ENCODE assay signal across 8 cellular contexts in genomic region chr5:157740211-157740610, GRCh38. TPM values are rescaled to one million over a fixed set of nuclear protein-coding genes. Genes with fewer than 3 reads are reported as not detected.
A peak's percentile ranks its signal among the peaks of the same experiment; 100 is the strongest.
DNase-seq lines count a peak whose midpoint lies in the region; ATAC-seq, FAIRE-seq and TF ChIP-seq lines count a peak whose summit lies in the region.

No MANE protein-coding gene starts in this region.

- DNase-seq in AML-193 (lab: John Stamatoyannopoulos, UW) (peak; percentile 44 to 47), GM12891 (ENCODE audit: insufficient read length, low spot score) (peak; percentile 40), RWPE1 (ENCODE audit: low spot score) (peak; percentile 39), glutamatergic neuron (no peak), pons (ENCODE audit: low spot score) (no peak), cardiac septum (ENCODE audit: low spot score) (no peak)

- POLR2A ChIA-PET in RWPE1 (lab: Yijun Ruan, JAX; ENCODE audit: low non-redundant PET): no interaction called here

- CTCF ChIA-PET in RWPE1 (lab: Yijun Ruan, JAX): no interaction called here

- peak; percentile 44 for TF ChIP-seq CTCF in RWPE1 (conservative IDR thresholded peaks at IDR 0.05; ENCODE audit: low read depth)
- peak; percentile 42 for TF ChIP-seq CTCF in glutamatergic neuron (IDR thresholded peaks at IDR 0.05; ENCODE audit: partially characterized antibody, unreplicated experiment)

- H3K27ac Mint-ChIP-seq in glutamatergic neuron (ENCODE audit: unreplicated experiment): no peak overlapping the region

- H3K27ac ChIP-seq in RWPE1: no peak overlapping the region

- ATAC-seq in HG02852 (IDR thresholded peaks at IDR 0.05; ENCODE audit: unreplicated experiment) (no peak), GM18873 (IDR thresholded peaks at IDR 0.05; ENCODE audit: low FRiP score, unreplicated experiment) (no peak)

- no peak overlapping the region for H3K4me3 Mint-ChIP-seq in glutamatergic neuron (ENCODE audit: unreplicated experiment)

- TF ChIP-seq POLR2A in GM12891 (IDR thresholded peaks at IDR 0.05; ENCODE audit: low read depth, low read length): no peak

- H3K9me3 Mint-ChIP-seq in glutamatergic neuron (ENCODE audit: unreplicated experiment): peaks cover 6% of the 10 kb centered on the region

- FAIRE-seq in GM12891 (lab: Jason Lieb, UNC): peak; percentile 43

- H3K27me3 Mint-ChIP-seq in glutamatergic neuron (ENCODE audit: unreplicated experiment): peaks cover 6% of the 10 kb centered on the region

- no peaks in the 10 kb centered on the region for H3K36me3 Mint-ChIP-seq in glutamatergic neuron (ENCODE audit: unreplicated experiment)

- intact Hi-C loops in cardiac septum (cut with DNase I): loop anchor here (5.0 kb wide), 1 partner anchor 413 kb away; no protein-coding TSS in a partner anchor

- peaks cover 14% of the 10 kb centered on the region for H3K4me1 Mint-ChIP-seq in glutamatergic neuron (ENCODE audit: low read depth, unreplicated experiment)

TF ChIP-seq in GM12891, 5 proteins besides CTCF, POLR2A, EP300 and RAD21:
- TF ChIP-seq SPI1 (IDR thresholded peaks at IDR 0.05; ENCODE audit: low read depth, low read length) (no peak), PAX5 (IDR thresholded peaks at IDR 0.05; ENCODE audit: insufficient read depth, low read length, severe bottlenecking) (no peak), POU2F2 (IDR thresholded peaks at IDR 0.05; ENCODE audit: low read depth, low read length) (no peak), TAF1 (IDR thresholded peaks at IDR 0.05; ENCODE audit: low read depth, low read length) (no peak), POLR2AphosphoS5 (IDR thresholded peaks at IDR 0.05; ENCODE audit: low read depth, low read length) (no peak)

RNA-seq across cellular contexts. Expression of gene LSM11, which starts 3.3 kb away (rescaled TPM):
- polyA plus RNA-seq in GM12891 (2012; ENCODE audit: low read depth, missing spikeins): 1.2 TPM
- total RNA-seq in glutamatergic neuron (ENCODE audit: unreplicated experiment) (7.7 TPM), cardiac septum (1.5 TPM)

RNA-seq across cellular contexts. Expression of gene THG1L, which starts 9.0 kb away (rescaled TPM):
- 22.3 TPM for polyA plus RNA-seq in GM12891 (2012; ENCODE audit: low read depth, missing spikeins)
- total RNA-seq in glutamatergic neuron (ENCODE audit: unreplicated experiment): 3.4 TPM
- 6.2 TPM for total RNA-seq in cardiac septum

Comparison
In these comparisons a context has a peak if more than half of its experiments do, and no peak if none do; other contexts are left out.
1. DNase-seq: peak in AML-193 (2 of 2), GM12891 (single experiment) and RWPE1 (single experiment); none in glutamatergic neuron (single experiment), pons (single experiment) and cardiac septum (single experiment).